Comparison of ENCODE assay signal across 7 cellular contexts in genomic region chr9:68705636-68706578, GRCh38. TPM values are rescaled to one million over a fixed set of nuclear protein-coding genes. Genes with fewer than 3 reads are reported as not detected.
A peak's percentile ranks its signal among the peaks of the same experiment; 100 is the strongest.
DNase-seq lines count a peak whose midpoint lies in the region; ATAC-seq and TF ChIP-seq lines count a peak whose summit lies in the region.

No MANE protein-coding gene starts in this region.

- H3K36me3 ChIP-seq in right lobe of liver (no peaks in the 10 kb centered on the region), testis (ENCODE audit: low read depth, missing control alignments) (no peaks in the 10 kb centered on the region)

- no peaks in the 10 kb centered on the region for H3K9me3 Mint-ChIP-seq in central memory CD8-positive, alpha-beta T cell

- H3K4me3 Mint-ChIP-seq in central memory CD8-positive, alpha-beta T cell, result peak overlapping the region; percentile 71

- H3K36me3 Mint-ChIP-seq in central memory CD8-positive, alpha-beta T cell (ENCODE audit: insufficient read depth), result no peaks in the 10 kb centered on the region

- TF ChIP-seq POLR2A in right lobe of liver (IDR thresholded peaks at IDR 0.05), result no peak
- no peak for TF ChIP-seq POLR2A in testis (IDR thresholded peaks at IDR 0.05)

- in situ Hi-C loops in GM13977 (cut with MboI; ENCODE audit: low pct_unique_long_range_greater_than_20kb, low sequenced_read_pairs, unreplicated experiment), result loop anchor here (25.0 kb wide), 1 partner anchor 306 kb away; the partner anchor contains the start of gene PRKACG

- no peak overlapping the region for H3K27ac Mint-ChIP-seq in central memory CD8-positive, alpha-beta T cell (ENCODE audit: low read depth)

- 2% methylated on average over 21 of the region's 54 CpGs for WGBS in right lobe of liver (ENCODE audit: insufficient coverage, low coverage, low lambda C conversion rate, missing lambda C conversion rate)
- WGBS in testis, 2 donors, result 1% methylated on average over 28 to 46 of the region's 54 CpGs

- H3K4me1 Mint-ChIP-seq in central memory CD8-positive, alpha-beta T cell, result peaks cover 5% of the 10 kb centered on the region

- H3K27me3 ChIP-seq in right lobe of liver (peaks cover 0 to 6% of the 10 kb centered on the region in 2 donors), testis (no peaks in the 10 kb centered on the region)

- ATAC-seq in central memory CD8-positive, alpha-beta T cell (replicated peaks; ENCODE audit: extremely low read depth, poor library complexity, severe bottlenecking), result peak; percentile 19
- ATAC-seq in right lobe of liver, result peak; percentile 5 to 23 (median 8)
- no peak for ATAC-seq in GM21786 (IDR thresholded peaks at IDR 0.05; ENCODE audit: unreplicated experiment)

- H3K4me3 ChIP-seq in HFF-Myc (replicated peaks; ENCODE audit: low read depth, low read length), result peak overlapping the region; percentile 39
- peak overlapping the region; percentile 28 to 64 (median 34) for H3K4me3 ChIP-seq in right lobe of liver
- peak overlapping the region; percentile 55 to 77 for H3K4me3 ChIP-seq in testis

- H3K9me3 ChIP-seq in right lobe of liver (no peaks in the 10 kb centered on the region), testis (no peaks in the 10 kb centered on the region)

- H3K27me3 Mint-ChIP-seq in central memory CD8-positive, alpha-beta T cell, result peaks cover 93% of the 10 kb centered on the region

- H3K27ac ChIP-seq in right lobe of liver, result no peak overlapping the region
- H3K27ac ChIP-seq in testis, result peak overlapping the region; percentile 71 to 84

- H3K4me1 ChIP-seq in right lobe of liver (peaks cover 0 to 9% (median 3%) of the 10 kb centered on the region in 4 donors), testis (peaks cover 3% of the 10 kb centered on the region)

- intact Hi-C loops in right lobe of liver (cut with DNase I) (no loop called here), testis (cut with DNase I; ENCODE audit: low total_unique reads) (no loop called here)

- peak; percentile 52 for TF ChIP-seq CTCF in GM13977 (IDR thresholded peaks at IDR 0.05; ENCODE audit: extremely low read depth, insufficient read depth, missing control alignments)
- no peak for TF ChIP-seq CTCF in HFF-Myc (IDR thresholded peaks at IDR 0.05; ENCODE audit: low read depth, low read length, missing control alignments)
- TF ChIP-seq CTCF in right lobe of liver (IDR thresholded peaks at IDR 0.05), result no peak
- no peak for TF ChIP-seq CTCF in testis (IDR thresholded peaks at IDR 0.05)

- DNase-seq in GM13977 (ENCODE audit: low spot score) (peak; percentile 60), HFF-Myc (ENCODE audit: extremely low read depth, low read depth) (no peak), NCI-H69 (lab: John Stamatoyannopoulos, UW) (peak; percentile 77), right lobe of liver (peak in 2 of 3 donors; percentile 19 to 57), testis (peak; percentile 48)
- DNase-seq in central memory CD8-positive, alpha-beta T cell (ENCODE audit: low spot score in 2 of 2), result no peak

RNA-seq across cellular contexts. Expression of gene PIP5K1B, which starts 0.9 kb away (rescaled TPM):
- under 1 TPM in 2 of 6 experiments, not detected in 4; 0.27 to 0.71 TPM for total RNA-seq in right lobe of liver
- total RNA-seq in testis, result 10 to 100 TPM; 53.6 to 66.9 TPM
- polyA plus RNA-seq in testis (ENCODE audit: insufficient read depth, low read depth, low replicate concordance), result 70.5 TPM

Comparison
In these comparisons a context has a peak if more than half of its experiments do, and no peak if none do; other contexts are left out.
1. DNase-seq: peak in GM13977 (single experiment), NCI-H69 (single experiment), right lobe of liver (2 of 3) and testis (single experiment); none in HFF-Myc (single experiment) and central memory CD8-positive, alpha-beta T cell (0 of 2).
2. H3K27ac ChIP-seq: peak in testis (2 of 2); none in right lobe of liver (0 of 3).
3. RNA of gene PIP5K1B, which starts 0.9 kb away (total RNA-seq): 53.6 to 66.9 TPM in testis; 0.27 to 0.71 TPM in right lobe of liver; every median in the first group is over 10 times any median in the second.
4. Peak in every context shown above with its lines, with median percentiles within 50 percentile points of each other: H3K4me3 ChIP-seq.